ENCODE assay signal across 1 cellular context in the genomic region with DNA sequence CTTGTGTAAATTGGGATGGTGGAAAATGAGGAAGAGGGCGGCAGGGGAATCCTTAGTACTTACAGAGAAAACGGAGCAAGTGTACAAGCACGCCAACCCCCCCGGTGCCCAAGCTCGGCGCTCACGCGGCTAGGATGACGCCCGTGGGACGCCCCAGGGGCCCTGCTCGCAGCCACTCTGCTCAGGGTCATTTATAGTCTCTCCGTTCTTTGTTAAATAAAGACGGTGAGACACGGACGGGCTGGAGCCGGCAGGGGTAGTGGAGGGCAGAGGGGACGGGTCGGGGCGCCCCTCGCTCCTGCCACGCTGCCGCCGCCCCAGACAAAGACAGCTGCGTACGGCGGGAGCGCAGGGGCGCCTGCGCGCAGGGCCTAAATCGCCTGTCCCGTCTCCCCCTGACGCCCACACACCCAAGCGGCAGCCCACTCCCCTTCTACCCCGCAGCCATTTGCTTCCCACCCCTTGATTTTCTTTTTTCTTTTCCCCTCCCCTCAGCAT.
TF ChIP-seq lines count a peak whose summit lies in the region.

No MANE protein-coding gene starts in this region.

TF ChIP-seq in K562, 482 proteins besides CTCF, POLR2A, EP300 and RAD21 (continued from another document and continues in another):
- no peak for TF ChIP-seq ZNF280A (IDR thresholded peaks at IDR 0.05; ENCODE audit: low read depth, partially characterized antibody)
- no peak for TF ChIP-seq NKRF (IDR thresholded peaks at IDR 0.05; ENCODE audit: borderline replicate concordance)
- TF ChIP-seq SUPT5H (IDR thresholded peaks at IDR 0.05): 0 out of 2 replicates have a peak, but pooled peaks have one; percentile 41
- TF ChIP-seq, protein P1, sequence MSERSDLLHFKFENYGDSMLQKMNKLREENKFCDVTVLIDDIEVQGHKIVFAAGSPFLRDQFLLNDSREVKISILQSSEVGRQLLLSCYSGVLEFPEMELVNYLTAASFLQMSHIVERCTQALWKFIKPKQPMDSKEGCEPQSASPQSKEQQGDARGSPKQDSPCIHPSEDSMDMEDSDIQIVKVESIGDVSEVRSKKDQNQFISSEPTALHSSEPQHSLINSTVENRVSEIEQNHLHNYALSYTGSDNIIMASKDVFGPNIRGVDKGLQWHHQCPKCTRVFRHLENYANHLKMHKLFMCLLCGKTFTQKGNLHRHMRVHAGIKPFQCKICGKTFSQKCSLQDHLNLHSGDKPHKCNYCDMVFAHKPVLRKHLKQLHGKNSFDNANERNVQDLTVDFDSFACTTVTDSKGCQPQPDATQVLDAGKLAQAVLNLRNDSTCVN (CRISPR knock-in tag; IDR thresholded peaks at IDR 0.05): no peak
- peak; percentile 45; the same call in 1 of the 2 replicates for TF ChIP-seq DMBX1 (CRISPR knock-in tag; IDR thresholded peaks at IDR 0.05; ENCODE audit: borderline replicate concordance)
- peak; percentile 76 for TF ChIP-seq ZBTB17 (CRISPR knock-in tag; IDR thresholded peaks at IDR 0.05)
- TF ChIP-seq SMARCE1 (IDR thresholded peaks at IDR 0.05): no peak
- TF ChIP-seq, protein P2, sequence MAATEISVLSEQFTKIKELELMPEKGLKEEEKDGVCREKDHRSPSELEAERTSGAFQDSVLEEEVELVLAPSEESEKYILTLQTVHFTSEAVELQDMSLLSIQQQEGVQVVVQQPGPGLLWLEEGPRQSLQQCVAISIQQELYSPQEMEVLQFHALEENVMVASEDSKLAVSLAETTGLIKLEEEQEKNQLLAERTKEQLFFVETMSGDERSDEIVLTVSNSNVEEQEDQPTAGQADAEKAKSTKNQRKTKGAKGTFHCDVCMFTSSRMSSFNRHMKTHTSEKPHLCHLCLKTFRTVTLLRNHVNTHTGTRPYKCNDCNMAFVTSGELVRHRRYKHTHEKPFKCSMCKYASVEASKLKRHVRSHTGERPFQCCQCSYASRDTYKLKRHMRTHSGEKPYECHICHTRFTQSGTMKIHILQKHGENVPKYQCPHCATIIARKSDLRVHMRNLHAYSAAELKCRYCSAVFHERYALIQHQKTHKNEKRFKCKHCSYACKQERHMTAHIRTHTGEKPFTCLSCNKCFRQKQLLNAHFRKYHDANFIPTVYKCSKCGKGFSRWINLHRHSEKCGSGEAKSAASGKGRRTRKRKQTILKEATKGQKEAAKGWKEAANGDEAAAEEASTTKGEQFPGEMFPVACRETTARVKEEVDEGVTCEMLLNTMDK (IDR thresholded peaks at IDR 0.05; ENCODE audit: borderline replicate concordance, insufficient read depth, low read depth, low read length, poor library complexity, severe bottlenecking): no peak
- peak; percentile 92 for TF ChIP-seq EGR1 (conservative IDR thresholded peaks at IDR 0.05)
- TF ChIP-seq ZNF134 (CRISPR knock-in tag; conservative IDR thresholded peaks at IDR 0.05): no peak
- TF ChIP-seq SRSF1 (IDR thresholded peaks at IDR 0.05; ENCODE audit: low read depth, low read length): no peak
- TF ChIP-seq, protein P3, sequence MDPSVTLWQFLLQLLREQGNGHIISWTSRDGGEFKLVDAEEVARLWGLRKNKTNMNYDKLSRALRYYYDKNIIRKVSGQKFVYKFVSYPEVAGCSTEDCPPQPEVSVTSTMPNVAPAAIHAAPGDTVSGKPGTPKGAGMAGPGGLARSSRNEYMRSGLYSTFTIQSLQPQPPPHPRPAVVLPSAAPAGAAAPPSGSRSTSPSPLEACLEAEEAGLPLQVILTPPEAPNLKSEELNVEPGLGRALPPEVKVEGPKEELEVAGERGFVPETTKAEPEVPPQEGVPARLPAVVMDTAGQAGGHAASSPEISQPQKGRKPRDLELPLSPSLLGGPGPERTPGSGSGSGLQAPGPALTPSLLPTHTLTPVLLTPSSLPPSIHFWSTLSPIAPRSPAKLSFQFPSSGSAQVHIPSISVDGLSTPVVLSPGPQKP (CRISPR knock-in tag; IDR thresholded peaks at IDR 0.05): no peak
- TF ChIP-seq BHLHE40 (IDR thresholded peaks at IDR 0.05; ENCODE audit: low read length): peak; percentile 55; the same call in 1 of the 2 replicates
- 0 out of 2 replicates have a peak, but pooled peaks have one; percentile 4 for TF ChIP-seq BRD4 (IDR thresholded peaks at IDR 0.05)
- TF ChIP-seq MXI1 (IDR thresholded peaks at IDR 0.05; ENCODE audit: low read depth, low read length): no peak
- TF ChIP-seq KAT2B (IDR thresholded peaks at IDR 0.05; ENCODE audit: low read depth, low read length): no peak
- no peak for TF ChIP-seq ZC3H8 (IDR thresholded peaks at IDR 0.05)
- TF ChIP-seq, protein P4, sequence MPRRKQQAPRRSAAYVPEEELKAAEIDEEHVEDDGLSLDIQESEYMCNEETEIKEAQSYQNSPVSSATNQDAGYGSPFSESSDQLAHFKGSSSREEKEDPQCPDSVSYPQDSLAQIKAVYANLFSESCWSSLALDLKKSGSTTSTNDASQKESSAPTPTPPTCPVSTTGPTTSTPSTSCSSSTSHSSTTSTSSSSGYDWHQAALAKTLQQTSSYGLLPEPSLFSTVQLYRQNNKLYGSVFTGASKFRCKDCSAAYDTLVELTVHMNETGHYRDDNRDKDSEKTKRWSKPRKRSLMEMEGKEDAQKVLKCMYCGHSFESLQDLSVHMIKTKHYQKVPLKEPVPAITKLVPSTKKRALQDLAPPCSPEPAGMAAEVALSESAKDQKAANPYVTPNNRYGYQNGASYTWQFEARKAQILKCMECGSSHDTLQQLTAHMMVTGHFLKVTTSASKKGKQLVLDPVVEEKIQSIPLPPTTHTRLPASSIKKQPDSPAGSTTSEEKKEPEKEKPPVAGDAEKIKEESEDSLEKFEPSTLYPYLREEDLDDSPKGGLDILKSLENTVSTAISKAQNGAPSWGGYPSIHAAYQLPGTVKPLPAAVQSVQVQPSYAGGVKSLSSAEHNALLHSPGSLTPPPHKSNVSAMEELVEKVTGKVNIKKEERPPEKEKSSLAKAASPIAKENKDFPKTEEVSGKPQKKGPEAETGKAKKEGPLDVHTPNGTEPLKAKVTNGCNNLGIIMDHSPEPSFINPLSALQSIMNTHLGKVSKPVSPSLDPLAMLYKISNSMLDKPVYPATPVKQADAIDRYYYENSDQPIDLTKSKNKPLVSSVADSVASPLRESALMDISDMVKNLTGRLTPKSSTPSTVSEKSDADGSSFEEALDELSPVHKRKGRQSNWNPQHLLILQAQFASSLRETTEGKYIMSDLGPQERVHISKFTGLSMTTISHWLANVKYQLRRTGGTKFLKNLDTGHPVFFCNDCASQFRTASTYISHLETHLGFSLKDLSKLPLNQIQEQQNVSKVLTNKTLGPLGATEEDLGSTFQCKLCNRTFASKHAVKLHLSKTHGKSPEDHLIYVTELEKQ (CRISPR knock-in tag; IDR thresholded peaks at IDR 0.05): no peak
- TF ChIP-seq RB1 (IDR thresholded peaks at IDR 0.05; ENCODE audit: low read depth): peak; percentile 57
- no peak for TF ChIP-seq KLF6 (CRISPR knock-in tag; IDR thresholded peaks at IDR 0.05; ENCODE audit: borderline replicate concordance)
- peak; percentile 34 for TF ChIP-seq GATAD2B (IDR thresholded peaks at IDR 0.05; ENCODE audit: borderline replicate concordance)
- TF ChIP-seq, protein P5, sequence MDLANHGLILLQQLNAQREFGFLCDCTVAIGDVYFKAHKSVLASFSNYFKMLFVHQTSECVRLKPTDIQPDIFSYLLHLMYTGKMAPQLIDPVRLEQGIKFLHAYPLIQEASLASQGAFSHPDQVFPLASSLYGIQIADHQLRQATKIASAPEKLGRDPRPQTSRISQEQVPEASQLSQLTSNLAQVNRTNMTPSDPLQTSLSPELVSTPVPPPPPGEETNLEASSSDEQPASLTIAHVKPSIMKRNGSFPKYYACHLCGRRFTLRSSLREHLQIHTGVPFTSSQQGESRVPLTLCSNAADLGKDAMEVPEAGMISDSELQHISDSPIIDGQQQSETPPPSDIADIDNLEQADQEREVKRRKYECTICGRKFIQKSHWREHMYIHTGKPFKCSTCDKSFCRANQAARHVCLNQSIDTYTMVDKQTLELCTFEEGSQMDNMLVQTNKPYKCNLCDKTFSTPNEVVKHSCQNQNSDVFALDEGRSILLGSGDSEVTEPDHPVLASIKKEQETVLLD (IDR thresholded peaks at IDR 0.05): no peak
- no peak for TF ChIP-seq ADNP (tag; IDR thresholded peaks at IDR 0.05)
- TF ChIP-seq CHD4 (IDR thresholded peaks at IDR 0.05; ENCODE audit: insufficient read depth, insufficient replicate concordance, low read depth, low read length, poor library complexity, severe bottlenecking): no peak
- TF ChIP-seq MAZ (CRISPR knock-in tag; conservative IDR thresholded peaks at IDR 0.05 in 1 of 2, IDR thresholded peaks at IDR 0.05 in 1 of 2): peak; percentile 44 to 56; a peak in 2 of 4 replicates
- TF ChIP-seq NUFIP1 (IDR thresholded peaks at IDR 0.05; ENCODE audit: partially characterized antibody): no peak
- no peak for TF ChIP-seq C11orf30 (IDR thresholded peaks at IDR 0.05; ENCODE audit: low read depth)
- no peak for TF ChIP-seq E4F1 (CRISPR knock-in tag; IDR thresholded peaks at IDR 0.05; ENCODE audit: borderline replicate concordance)
- no peak for TF ChIP-seq MED1 (CRISPR knock-in tag; IDR thresholded peaks at IDR 0.05; ENCODE audit: borderline replicate concordance)
- TF ChIP-seq ETS2 (tag; IDR thresholded peaks at IDR 0.05; ENCODE audit: borderline replicate concordance, poor library complexity, severe bottlenecking): no peak
- TF ChIP-seq MYC (IDR thresholded peaks at IDR 0.05; ENCODE audit: low read depth, low read length): peak; percentile 56
- no peak for TF ChIP-seq MYC (CRISPR knock-in tag; IDR thresholded peaks at IDR 0.05; ENCODE audit: borderline replicate concordance, low read depth)
- peak; percentile 74; the same call in 1 of the 2 replicates for TF ChIP-seq CUX1 (CRISPR knock-in tag; IDR thresholded peaks at IDR 0.05)
- TF ChIP-seq HDAC6 (IDR thresholded peaks at IDR 0.05; ENCODE audit: low read depth, low read length): no peak
- TF ChIP-seq ZNF644 (tag; IDR thresholded peaks at IDR 0.05; ENCODE audit: low read depth): no peak
- peak; percentile 90 for TF ChIP-seq POLR2G (IDR thresholded peaks at IDR 0.05; ENCODE audit: low read depth, low read length)
